9 cellular contexts compared by ENCODE assay signal in the genomic region with DNA sequence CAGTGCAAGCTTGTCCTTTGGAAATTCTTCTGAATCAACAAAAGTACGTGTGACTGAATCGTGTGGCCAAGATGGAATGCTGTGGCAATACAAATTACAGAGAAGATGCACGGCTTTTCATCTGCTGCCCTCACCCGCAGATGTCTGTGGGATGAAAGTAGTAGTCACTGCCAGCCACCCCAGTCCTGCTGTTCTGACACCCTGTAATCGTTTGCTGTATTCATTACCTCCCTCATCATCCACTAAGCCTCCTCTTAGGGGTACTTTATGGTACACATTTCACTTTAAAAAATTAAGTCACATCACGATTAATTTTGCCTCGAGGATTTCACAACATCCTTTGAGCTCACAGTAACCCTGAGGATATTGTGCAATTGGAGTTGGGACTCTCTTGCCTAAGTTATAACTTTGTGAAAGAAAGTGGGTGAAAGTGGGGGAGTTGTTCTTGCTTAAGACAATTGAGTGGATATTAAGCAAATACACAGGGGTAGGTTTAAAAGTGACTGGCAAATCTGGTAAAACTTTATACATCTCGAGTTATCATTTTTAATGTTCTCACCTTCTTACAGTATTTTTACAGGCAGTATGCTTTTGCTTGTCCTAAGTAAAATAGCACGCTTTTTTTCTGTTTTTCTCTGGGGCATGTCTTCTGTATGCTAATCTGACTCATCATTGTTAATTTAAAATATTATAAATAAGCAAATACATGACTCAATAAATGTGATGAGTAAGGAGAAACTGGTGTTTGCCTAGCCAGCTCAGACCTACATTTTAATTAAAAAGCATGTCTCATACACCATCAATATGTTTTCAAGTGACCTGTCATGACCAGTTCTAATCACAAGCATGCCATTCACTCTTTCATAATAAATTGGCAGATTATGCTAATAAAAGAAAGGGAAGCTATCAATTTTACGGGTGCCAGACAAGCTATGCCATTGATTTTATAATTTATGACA.
DNase-seq lines count a peak whose midpoint lies in the region; ATAC-seq lines count a peak whose summit lies in the region.
"Had no signal": no experiment of that assay in that cellular context is flagged by ENCODE, and none has a peak within 500 bp of the region (broad histone marks: within the 10 kb centered on the region; RNA-seq: fewer than 3 reads in every experiment).

No MANE protein-coding gene starts in this region.

- DNase-seq in GF-D8 (lab: John Stamatoyannopoulos, UW) = peak; percentile 83
- peak; percentile 99 for DNase-seq in SIG-M5 treated with dmso at 0.1 percent for 504 hours (lab: John Stamatoyannopoulos, UW; ENCODE audit: unreplicated experiment)
- DNase-seq in fibroblast of the conjunctiva (ENCODE audit: low read depth) = peak; percentile 90
- DNase-seq in putamen (ENCODE audit: low spot score) = peak; percentile 4
- DNase-seq in iPS-NIHi7 (ENCODE audit: extremely low spot score) = no peak
- DNase-seq: activated T-cell treated with anti-CD3 and anti-CD28 coated beads, Interleukin-2, amount 50 U/mL, for 72 hours had no signal

- no peak for ATAC-seq in HG03442 (IDR thresholded peaks at IDR 0.05; ENCODE audit: unreplicated experiment)
- ATAC-seq in HG03097 (IDR thresholded peaks at IDR 0.05; ENCODE audit: low FRiP score, unreplicated experiment) = no peak
- ATAC-seq in GM21423 (IDR thresholded peaks at IDR 0.05; ENCODE audit: unreplicated experiment) = no peak
- ATAC-seq: activated T-cell treated with anti-CD3 and anti-CD28 coated beads, Interleukin-2, amount 50 U/mL, for 72 hours had no signal
